Comparison of ENCODE assay signal across 8 cellular contexts in genomic region chr12:42325776-42326465, GRCh38. TPM values are rescaled to one million over a fixed set of nuclear protein-coding genes. Genes with fewer than 3 reads are reported as not detected.
DNase-seq lines count a peak whose midpoint lies in the region; ATAC-seq and TF ChIP-seq lines count a peak whose summit lies in the region.

A gene with protein sequence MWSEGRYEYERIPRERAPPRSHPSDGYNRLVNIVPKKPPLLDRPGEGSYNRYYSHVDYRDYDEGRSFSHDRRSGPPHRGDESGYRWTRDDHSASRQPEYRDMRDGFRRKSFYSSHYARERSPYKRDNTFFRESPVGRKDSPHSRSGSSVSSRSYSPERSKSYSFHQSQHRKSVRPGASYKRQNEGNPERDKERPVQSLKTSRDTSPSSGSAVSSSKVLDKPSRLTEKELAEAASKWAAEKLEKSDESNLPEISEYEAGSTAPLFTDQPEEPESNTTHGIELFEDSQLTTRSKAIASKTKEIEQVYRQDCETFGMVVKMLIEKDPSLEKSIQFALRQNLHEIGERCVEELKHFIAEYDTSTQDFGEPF (plus strand): TSS chr12:42326167. CDS start chr12:42335903, 9,736 bp downstream.
A gene with protein sequence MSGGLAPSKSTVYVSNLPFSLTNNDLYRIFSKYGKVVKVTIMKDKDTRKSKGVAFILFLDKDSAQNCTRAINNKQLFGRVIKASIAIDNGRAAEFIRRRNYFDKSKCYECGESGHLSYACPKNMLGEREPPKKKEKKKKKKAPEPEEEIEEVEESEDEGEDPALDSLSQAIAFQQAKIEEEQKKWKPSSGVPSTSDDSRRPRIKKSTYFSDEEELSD (minus strand): TSS chr12:42326094. CDS start chr12:42324102, 1,992 bp downstream.

- H3K4me2 ChIP-seq in PC-9: peak within 1 kb of the TSS; percentile 82

- H3K27ac ChIP-seq in HUES64 (ENCODE audit: low read depth, low read length) (peak within 1 kb of the TSS; percentile 94), PC-9 (peak within 1 kb of the TSS; percentile 64), muscle layer of colon (ENCODE audit: low read depth, low read length) (peak within 1 kb of the TSS; percentile 69)

- ATAC-seq in GM21515 (IDR thresholded peaks at IDR 0.05; ENCODE audit: unreplicated experiment) (peak; percentile 97), esophagus mucosa (peak; percentile 91)

- H4K20me1 ChIP-seq in PC-9 (ENCODE audit: insufficient read depth): peaks cover 16% of the 10 kb centered on the region; the same call in 1 of the 2 replicates

- CTCF ChIA-PET in PC-9 (lab: Charles Lee): no interaction called here

- H3K9me3 ChIP-seq in HUES64 (ENCODE audit: insufficient read depth, low read depth, low read length): no peaks in the 10 kb centered on the region
- no peaks in the 10 kb centered on the region for H3K9me3 ChIP-seq in PC-9 (ENCODE audit: insufficient read depth, low read depth)
- no peaks in the 10 kb centered on the region for H3K9me3 ChIP-seq in muscle layer of colon (ENCODE audit: low read length)

- H3K4me1 ChIP-seq in HUES64 (ENCODE audit: insufficient read depth, low read length) (peaks cover 17% of the 10 kb centered on the region), PC-9 (replicated peaks; ENCODE audit: insufficient read depth) (peaks cover 17% of the 10 kb centered on the region), muscle layer of colon (ENCODE audit: insufficient read depth, low read length) (peaks cover 18% of the 10 kb centered on the region)

- H3K36me3 ChIP-seq in HUES64 (ENCODE audit: insufficient read depth, low read length) (peaks cover 29% of the 10 kb centered on the region), PC-9 (ENCODE audit: low read depth) (no peaks in the 10 kb centered on the region; the same call in 1 of the 2 replicates), muscle layer of colon (ENCODE audit: insufficient read depth, low read length) (peaks cover 8% of the 10 kb centered on the region)

- no peak for TF ChIP-seq CTCF in PC-9 (conservative IDR thresholded peaks at IDR 0.05)

- H3K27me3 ChIP-seq in HUES64 (ENCODE audit: insufficient read depth, low read length) (no peaks in the 10 kb centered on the region), PC-9 (ENCODE audit: insufficient read depth, low read depth) (no peaks in the 10 kb centered on the region), muscle layer of colon (ENCODE audit: control insufficient read depth in 1 of 2, insufficient read depth in 2 of 2, low read length in 2 of 2) (no peaks in the 10 kb centered on the region)

- intact Hi-C loops in PC-9 (cut with micrococcal nuclease; ENCODE audit: unreplicated experiment): loop anchor here (5.0 kb wide), 2 partner anchors 89 to 184 kb away; partner anchors contain the start of genes GXYLT1 and YAF2

- no peaks in the 10 kb centered on the region for H3K9me2 ChIP-seq in PC-9 (ENCODE audit: insufficient read depth)

- H3F3A ChIP-seq in PC-9 (ENCODE audit: insufficient read depth, low read depth): peaks cover 3% of the 10 kb centered on the region; the same call in 1 of the 2 replicates

- BruUV-seq in PC-9 (replicated peaks; lab: Mats Ljungman, UMichigan): no TSS peak

- under 1% methylated on average over 50 of the region's 50 CpGs for WGBS in HUES64

- POLR2A ChIA-PET in PC-9 (lab: Charles Lee; ENCODE audit: unreplicated experiment): interaction anchor here (0.7 kb wide), 1 partner anchor 1495 kb away, joined by 3 read pairs; no protein-coding TSS in a partner anchor

- H2AFZ ChIP-seq in PC-9: peak within 1 kb of the TSS; percentile 96

- H3K4me3 ChIP-seq in HUES64 (ENCODE audit: low read length) (peak within 1 kb of the TSS; percentile 89), PC-9 (peak within 1 kb of the TSS; percentile 95), muscle layer of colon (ENCODE audit: low read depth in 1 of 2, low read length in 2 of 2) (peak within 1 kb of the TSS; percentile 59 to 70)

- H3K9ac ChIP-seq in HUES64 (ENCODE audit: low read depth, low read length) (peak within 1 kb of the TSS; percentile 95), muscle layer of colon (ENCODE audit: low read length) (peak within 1 kb of the TSS; percentile 82)

- peak; percentile 46 for DNase-seq in DMS 273 treated with DMSO at 0.1 percent for 48 hours (lab: John Stamatoyannopoulos, UW)
- DNase-seq in PC-9: peak; percentile 71 to 73
- peak; percentile 78 for DNase-seq in activated T-cell treated with anti-CD3 and anti-CD28 coated beads, Interleukin-2, amount 50 U/mL, for 1 hour
- DNase-seq in stimulated activated CD8-positive, alpha-beta memory T cell treated with anti-CD3 and anti-CD28 coated beads, Interleukin-7, amount 100 ng/mL, for 24 hours (ENCODE audit: low read depth): peak; percentile 71

- peaks cover 60% of the 10 kb centered on the region for H3K79me2 ChIP-seq in PC-9 (ENCODE audit: low read depth)

RNA-seq across cellular contexts. Expression of the first gene that starts in this region (rescaled TPM):
- 65.4 TPM for polyA plus RNA-seq in HUES64 (2013, experiment 1 of 2)
- 66.6 TPM for polyA plus RNA-seq in HUES64 (2013, experiment 2 of 2)
- total RNA-seq in PC-9 (2021) (51.1 and 61.9 TPM in 2 replicates), esophagus mucosa (29.3 TPM)

RNA-seq across cellular contexts. Expression of the second gene that starts in this region (rescaled TPM):
- 43.5 TPM for polyA plus RNA-seq in HUES64 (2013, experiment 1 of 2)
- polyA plus RNA-seq in HUES64 (2013, experiment 2 of 2): 65.5 TPM
- total RNA-seq in PC-9 (2021) (62.7 and 69.3 TPM in 2 replicates), esophagus mucosa (36.3 TPM)

Comparison
In these comparisons a context has a peak if more than half of its experiments do, and no peak if none do; other contexts are left out.
1. Peak in every context shown above with its lines: DNase-seq, ATAC-seq, H3K4me3 ChIP-seq and H3K27ac ChIP-seq.